ENCODE assay signal across 8 cellular contexts in the genomic region with DNA sequence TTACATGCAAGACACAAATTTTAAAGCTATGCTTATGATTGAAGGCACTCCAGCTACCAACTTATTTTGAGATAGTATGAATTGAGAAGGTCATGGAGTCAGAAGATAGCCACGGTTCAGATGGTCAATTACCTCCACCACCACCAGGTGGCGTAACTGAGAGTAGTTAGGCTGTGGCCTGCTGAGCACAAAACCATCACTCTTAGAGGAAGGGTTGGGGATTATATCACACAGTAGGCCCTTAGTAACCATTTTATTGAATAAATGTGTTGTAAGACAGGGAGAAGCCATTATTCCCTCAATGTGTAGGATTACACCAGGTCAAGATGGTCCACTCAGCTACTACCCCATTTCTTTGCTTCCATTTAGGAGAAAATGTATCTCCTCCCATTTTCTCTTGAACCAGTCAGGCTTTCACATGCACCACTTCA. TPM values are rescaled to one million over a fixed set of nuclear protein-coding genes. Genes with fewer than 3 reads are reported as not detected.
DNase-seq lines count a peak whose midpoint lies in the region; ATAC-seq and TF ChIP-seq lines count a peak whose summit lies in the region.

No MANE protein-coding gene starts in this region.

- no peak overlapping the region for H3K18ac ChIP-seq in neuronal stem cell (ENCODE audit: low read length)

- H3K4me1 ChIP-seq in NT2/D1 (ENCODE audit: insufficient read depth, insufficient read length) (no peaks in the 10 kb centered on the region), neuronal stem cell (ENCODE audit: control insufficient read depth in 2 of 2, insufficient read depth in 1 of 2, low read depth in 1 of 2, low read length in 2 of 2) (peaks cover 2 to 5% of the 10 kb centered on the region in 2 donors), thoracic aorta (ENCODE audit: control insufficient read depth in 1 of 2, low read depth in 2 of 2) (no peaks in the 10 kb centered on the region)

- no peak overlapping the region for H3K4me3 ChIP-seq in NT2/D1 (ENCODE audit: insufficient read length, low read depth)
- H3K4me3 ChIP-seq in neuronal stem cell (ENCODE audit: low read length in 2 of 2) = no peak overlapping the region
- no peak overlapping the region for H3K4me3 ChIP-seq in thoracic aorta

- peak; percentile 63 for DNase-seq in Ammon's horn (ENCODE audit: low spot score)
- peak; percentile 62 for DNase-seq in NT2/D1 (ENCODE audit: low read depth, low spot score)
- DNase-seq in activated CD8-positive, alpha-beta memory T cell treated with anti-CD3 and anti-CD28 coated beads, Interleukin-2, amount 50 U/mL, for 4 hours = peak; percentile 76
- peak; percentile 30 for DNase-seq in fibroblast of gingiva (ENCODE audit: low read depth)
- DNase-seq in neuronal stem cell (ENCODE audit: low spot score) = peak; percentile 67
- no peak for DNase-seq in thoracic aorta (ENCODE audit: low spot score)

- H3K9ac ChIP-seq in NT2/D1 (ENCODE audit: insufficient read length, low read depth) (no peak overlapping the region), neuronal stem cell (ENCODE audit: low read depth, low read length, poor library complexity) (no peak overlapping the region)

- H3K27me3 ChIP-seq in NT2/D1 (ENCODE audit: insufficient read depth, insufficient read length) = no peaks in the 10 kb centered on the region
- no peaks in the 10 kb centered on the region for H3K27me3 ChIP-seq in neuronal stem cell (ENCODE audit: control insufficient read depth in 3 of 3, insufficient read depth in 3 of 3, low read depth in 1 of 3, low read length in 3 of 3)
- no peaks in the 10 kb centered on the region for H3K27me3 ChIP-seq in thoracic aorta (replicated peaks; ENCODE audit: insufficient read depth)

- H4K8ac ChIP-seq in neuronal stem cell (ENCODE audit: low read depth, low read length) = no peak overlapping the region

- H3K4ac ChIP-seq in neuronal stem cell (ENCODE audit: low read length) = no peak overlapping the region

- no peak overlapping the region for H2AFZ ChIP-seq in neuronal stem cell (ENCODE audit: low read length)

- no CpG with 5 or more reads among the region's 2 CpGs for WGBS in neuronal stem cell (ENCODE audit: extremely low coverage in 2 of 2, insufficient read length in 2 of 2, insufficient replicate concordance in 1 of 2), 2 donors

- TF ChIP-seq CTCF in thoracic aorta (IDR thresholded peaks at IDR 0.05) = peak; percentile 76

- no peak overlapping the region for H3K27ac ChIP-seq in neuronal stem cell (replicated peaks; ENCODE audit: low read length)
- no peak overlapping the region for H3K27ac ChIP-seq in thoracic aorta

- no peak overlapping the region for H2BK5ac ChIP-seq in neuronal stem cell (ENCODE audit: low read length)

- H3K9me3 ChIP-seq in NT2/D1 (ENCODE audit: insufficient read depth, low read length) (no peaks in the 10 kb centered on the region), neuronal stem cell (replicated peaks in 1 of 2; ENCODE audit: control insufficient read depth in 2 of 2, insufficient read depth in 1 of 2, low read depth in 1 of 2, low read length in 2 of 2) (no peaks in the 10 kb centered on the region), thoracic aorta (no peaks in the 10 kb centered on the region)

- ATAC-seq in GM18868 (IDR thresholded peaks at IDR 0.05; ENCODE audit: unreplicated experiment) = peak; percentile 86
- peak; percentile 93 for ATAC-seq in HG03342 (IDR thresholded peaks at IDR 0.05; ENCODE audit: unreplicated experiment)
- no peak for ATAC-seq in thoracic aorta (ENCODE audit: insufficient number of reproducible peaks, low FRiP score, low read depth)

- H2BK15ac ChIP-seq in neuronal stem cell (ENCODE audit: low read length) = no peak overlapping the region

- no peak overlapping the region for H4K91ac ChIP-seq in neuronal stem cell (ENCODE audit: low read depth, low read length, poor library complexity)

- no peak overlapping the region for H2BK120ac ChIP-seq in neuronal stem cell (ENCODE audit: low read depth, low read length)

- H3K14ac ChIP-seq in neuronal stem cell (ENCODE audit: low read length) = no peak overlapping the region

- no peak overlapping the region for H3K23ac ChIP-seq in neuronal stem cell (ENCODE audit: low read depth, low read length, poor library complexity)

- no peak overlapping the region for H3K4me2 ChIP-seq in neuronal stem cell (ENCODE audit: insufficient read depth, low read length, poor library complexity, severe bottlenecking)

- H3K79me1 ChIP-seq in neuronal stem cell (ENCODE audit: low read depth, low read length) = no peaks in the 10 kb centered on the region

- H2BK12ac ChIP-seq in neuronal stem cell (ENCODE audit: low read length) = no peak overlapping the region

- H3K36me3 ChIP-seq in NT2/D1 (ENCODE audit: insufficient read depth, insufficient read length, low read length) = peaks cover 40% of the 10 kb centered on the region
- peaks cover 4 to 20% of the 10 kb centered on the region in 2 donors for H3K36me3 ChIP-seq in neuronal stem cell (replicated peaks in 1 of 2; ENCODE audit: control insufficient read depth in 2 of 2, insufficient read depth in 2 of 2, low read length in 2 of 2)
- H3K36me3 ChIP-seq in thoracic aorta = peaks cover 2% of the 10 kb centered on the region

- no peak overlapping the region for H2AK5ac ChIP-seq in neuronal stem cell (ENCODE audit: low read depth, low read length)

RNA-seq across cellular contexts. Expression of gene KLHL41, which starts 18.8 kb away (rescaled TPM):
- 0.45 TPM for polyA plus RNA-seq in neuronal stem cell (2013, experiment 1 of 2)
- 0.44 TPM for polyA plus RNA-seq in neuronal stem cell (2013, experiment 2 of 2)
- total RNA-seq in thoracic aorta = 1 to 10 TPM in 1 of 2 donors, under 1 TPM in 1; 0.28 to 1.2 TPM

RNA-seq across cellular contexts. Expression of gene FASTKD1, which starts 45.4 kb away (rescaled TPM):
- 38.3 TPM for polyA plus RNA-seq in neuronal stem cell (2013, experiment 1 of 2)
- 41.0 TPM for polyA plus RNA-seq in neuronal stem cell (2013, experiment 2 of 2)
- 10 to 100 TPM; 11.5 to 15.2 TPM for total RNA-seq in thoracic aorta

RNA-seq across cellular contexts. Expression of gene BBS5, which starts 49.0 kb away (rescaled TPM):
- 5.1 TPM for polyA plus RNA-seq in neuronal stem cell (2013, experiment 1 of 2)
- 5.1 TPM for polyA plus RNA-seq in neuronal stem cell (2013, experiment 2 of 2)
- 10 to 100 TPM; 13.6 to 21.1 TPM for total RNA-seq in thoracic aorta

RNA-seq across cellular contexts. Expression of gene PPIG, which starts 55.9 kb away (rescaled TPM):
- 131 TPM for polyA plus RNA-seq in neuronal stem cell (2013, experiment 1 of 2)
- polyA plus RNA-seq in neuronal stem cell (2013, experiment 2 of 2) = 135 TPM
- total RNA-seq in thoracic aorta = 10 to 100 TPM; 30.9 to 68.5 TPM
